ENCODE assay signal across 8 cellular contexts in the genomic region with DNA sequence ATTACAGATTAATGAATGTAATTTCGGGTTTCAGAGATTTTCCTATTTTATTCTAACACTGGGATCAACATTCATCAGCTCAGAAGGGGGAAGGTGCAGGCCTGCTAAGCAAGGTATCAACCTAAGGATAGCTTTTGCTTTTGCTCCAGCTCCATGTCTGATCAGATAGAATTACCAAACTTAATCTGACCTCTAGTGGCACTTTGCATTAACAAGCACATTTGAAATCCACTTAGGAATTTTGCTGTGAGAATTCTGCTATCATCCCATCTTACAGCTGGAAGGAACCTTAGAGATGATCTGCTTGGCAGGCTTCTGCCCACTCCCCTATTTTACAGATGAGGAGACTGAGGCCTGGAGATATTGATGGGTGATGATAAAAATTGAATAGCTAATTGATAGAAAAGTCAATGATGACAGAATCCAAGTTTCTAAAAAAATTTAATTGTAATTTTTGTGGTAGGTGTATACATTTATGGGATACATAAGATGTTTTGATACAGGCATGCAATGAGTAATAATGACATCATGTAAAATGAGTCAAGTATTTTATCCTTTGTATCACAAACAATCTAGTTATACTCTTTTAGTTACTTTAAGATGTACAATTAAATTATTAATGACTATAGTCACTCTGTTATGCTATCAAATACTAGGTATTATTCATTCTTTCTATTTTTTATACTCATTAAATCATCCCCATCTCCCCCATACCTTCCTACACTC.
DNase-seq lines count a peak whose midpoint lies in the region; ATAC-seq and TF ChIP-seq lines count a peak whose summit lies in the region.

No MANE protein-coding gene starts in this region.

- no peak overlapping the region for H3K56ac ChIP-seq in H9 (ENCODE audit: insufficient read length, low read depth, low read length)

- ATAC-seq in heart left ventricle: peak; percentile 73 to 90 (median 78)

- H3K79me2 ChIP-seq in H9 (ENCODE audit: insufficient read depth, low read length): no peaks in the 10 kb centered on the region

- intact Hi-C loops in heart left ventricle (cut with DNase I): loop anchor here (1.0 to 10.0 kb wide), 9 partner anchors 221 to 531 kb away; no protein-coding TSS in a partner anchor

- H3K14ac ChIP-seq in H9 (ENCODE audit: insufficient read depth, low read length): no peak overlapping the region

- no peak overlapping the region for H3K27ac Mint-ChIP-seq in H9

- H3K27ac ChIP-seq in H9 (ENCODE audit: insufficient read length, low read depth, low read length) (no peak overlapping the region), VCaP (no peak overlapping the region), heart left ventricle (no peak overlapping the region)

- H3K9me3 ChIP-seq in H9 (ENCODE audit: control insufficient read depth, low read depth, low read length) (no peaks in the 10 kb centered on the region), heart left ventricle (peaks cover 0 to 2% (median 0%) of the 10 kb centered on the region in 12 donors)

- H2BK120ac ChIP-seq in H9 (ENCODE audit: low read depth, low read length, poor library complexity, severe bottlenecking): no peak overlapping the region

- H3K4me3 ChIP-seq in heart left ventricle (no peak overlapping the region), retinal pigment epithelial cell (ENCODE audit: low read length) (no peak overlapping the region)

- no peaks in the 10 kb centered on the region for H3K36me3 Mint-ChIP-seq in H9 (ENCODE audit: insufficient read depth in 1 of 3, low read depth in 3 of 3)

- no peak overlapping the region for H2BK5ac ChIP-seq in H9 (ENCODE audit: insufficient read length, low read length)

- no peak overlapping the region for H3K23ac ChIP-seq in H9 (ENCODE audit: insufficient read length, low read depth, low read length)

- H3K4me2 ChIP-seq in H9 (ENCODE audit: insufficient read depth, insufficient read length, low read length): no peak overlapping the region

- WGBS in H9 (ENCODE audit: extremely low coverage, insufficient read length, low lambda C conversion rate): no CpG with 5 or more reads among the region's 1 CpG
- WGBS in heart left ventricle, 4 donors: 5 to 26% (median 16%) methylated on average over 1 of the region's 1 CpG

- H3K4me1 ChIP-seq in H9 (ENCODE audit: insufficient read depth, low read length) (no peaks in the 10 kb centered on the region), heart left ventricle (peaks cover 0 to 38% (median 0%) of the 10 kb centered on the region in 12 donors)

- H3K18ac ChIP-seq in H9 (ENCODE audit: insufficient read length, low read depth, low read length): no peak overlapping the region

- H3T11ph ChIP-seq in H9 (ENCODE audit: low read length): no peak overlapping the region

- no peak overlapping the region for H4K5ac ChIP-seq in H9 (ENCODE audit: insufficient read length, low read depth, low read length)

- no peak overlapping the region for H2BK12ac ChIP-seq in H9 (ENCODE audit: insufficient read length, low read depth, low read length)

- H3K36me3 ChIP-seq in heart left ventricle: no peaks in the 10 kb centered on the region

- H2BK15ac ChIP-seq in H9 (ENCODE audit: low read depth, low read length): no peak overlapping the region

- no peak overlapping the region for H3K9ac ChIP-seq in H9 (ENCODE audit: extremely low read depth, insufficient read length, low read length)

- H4K91ac ChIP-seq in H9 (ENCODE audit: insufficient read length, low read depth, low read length): no peak overlapping the region

- H2AK5ac ChIP-seq in H9 (ENCODE audit: insufficient read length, low read length): no peak overlapping the region

- TF ChIP-seq POLR2A in heart left ventricle (IDR thresholded peaks at IDR 0.05): no peak

- H2AFZ ChIP-seq in H9 (ENCODE audit: low read length): no peak overlapping the region

- no peaks in the 10 kb centered on the region for H3K27me3 Mint-ChIP-seq in H9 (ENCODE audit: low read depth)

- peaks cover 4% of the 10 kb centered on the region in 2 experiments; a peak in 3 of 4 replicates for H3K4me1 Mint-ChIP-seq in H9

- H3K4me3 Mint-ChIP-seq in H9: no peak overlapping the region

- H2BK20ac ChIP-seq in H9 (ENCODE audit: low read depth, low read length, poor library complexity, severe bottlenecking): no peak overlapping the region

- no peaks in the 10 kb centered on the region for H3K27me3 ChIP-seq in H9 (ENCODE audit: insufficient read depth, low read length)
- peaks cover 0 to 3% (median 0%) of the 10 kb centered on the region in 9 donors for H3K27me3 ChIP-seq in heart left ventricle

- H3K9me3 Mint-ChIP-seq in H9: no peaks in the 10 kb centered on the region

- H3K4ac ChIP-seq in H9 (ENCODE audit: low read depth, low read length): no peak overlapping the region

- H4K20me1 ChIP-seq in H9 (ENCODE audit: control insufficient read depth, insufficient read depth, insufficient read length): no peaks in the 10 kb centered on the region

- DNase-seq in Daoy (ENCODE audit: low read depth) (peak; percentile 53), H9 (no peak), NCI-H2029 (lab: John Stamatoyannopoulos, UW) (peak; percentile 44), heart left ventricle (no peak), retinal pigment epithelial cell (ENCODE audit: low read depth) (no peak), epidermal melanocyte (ENCODE audit: insufficient read length, low spot score) (no peak)
- DNase-seq in activated CD4-positive, alpha-beta T cell treated with anti-CD3 and anti-CD28 coated beads, Interleukin-2, amount 50 U/mL, for 1 hour: no peak

- no peak overlapping the region for H4K8ac ChIP-seq in H9 (replicated peaks; ENCODE audit: insufficient read length, low read depth, low read length)

- peak; percentile 70 for TF ChIP-seq CTCF in H9 (conservative IDR thresholded peaks at IDR 0.05)
- peak; percentile 73 for TF ChIP-seq CTCF in VCaP (conservative IDR thresholded peaks at IDR 0.05)
- TF ChIP-seq CTCF in heart left ventricle (IDR thresholded peaks at IDR 0.05): peak; percentile 45 to 75 (median 62)
- peak; percentile 65 for TF ChIP-seq CTCF in retinal pigment epithelial cell (conservative IDR thresholded peaks at IDR 0.05; ENCODE audit: low read depth, low read length)

- no peaks in the 10 kb centered on the region for H3K23me2 ChIP-seq in H9 (ENCODE audit: insufficient read length, low read depth, low read length, poor library complexity, severe bottlenecking)

- no peaks in the 10 kb centered on the region for H3K79me1 ChIP-seq in H9 (ENCODE audit: insufficient read depth, low read depth, low read length, poor library complexity, severe bottlenecking)

Comparison
In these comparisons a context has a peak if more than half of its experiments do, and no peak if none do; other contexts are left out.
1. DNase-seq: peak in Daoy (single experiment) and NCI-H2029 (single experiment); none in H9 (single experiment), heart left ventricle (0 of 5), retinal pigment epithelial cell (single experiment), epidermal melanocyte (single experiment) and activated CD4-positive, alpha-beta T cell treated with anti-CD3 and anti-CD28 coated beads, Interleukin-2, amount 50 U/mL, for 1 hour (single experiment).
2. Peak in every context shown above with its lines, with median percentiles within 50 percentile points of each other: CTCF ChIP-seq.